In genomic region chr11:766106-766940, GRCh38 we compare ENCODE assay signal across 18 cellular contexts. TPM values are rescaled to one million over a fixed set of nuclear protein-coding genes. Genes with fewer than 3 reads are reported as not detected.
DNase-seq lines count a peak whose midpoint lies in the region; ATAC-seq lines count a peak whose summit lies in the region.
"Had no signal": no experiment of that assay in that cellular context is flagged by ENCODE, and none has a peak within 500 bp of the region (broad histone marks: within the 10 kb centered on the region; RNA-seq: fewer than 3 reads in every experiment).

No MANE protein-coding gene starts in this region.

- no peaks in the 10 kb centered on the region for H3K4me1 ChIP-seq in right cardiac atrium (ENCODE audit: control insufficient read depth, insufficient read depth, low read length)
- H3K4me1 ChIP-seq: Caco-2, thyroid gland had no signal

- H3K27me3 Mint-ChIP-seq in activated T-helper 17 cell treated with anti-CD3 and anti-CD28 coated beads, Interleukin-2, amount 50 U/mL, for 72 hours, result no peaks in the 10 kb centered on the region
- H3K27me3 Mint-ChIP-seq: dendritic cell treated with granulocyte-macrophage colony-stimulating factor and Interleukin-4, amounts not matched to agents 40 ng/mL and 50 ng/mL, for 4 days had no signal

- H3K27ac Mint-ChIP-seq in activated T-helper 17 cell treated with anti-CD3 and anti-CD28 coated beads, Interleukin-2, amount 50 U/mL, for 72 hours, result peak overlapping the region; percentile 43
- peak overlapping the region; percentile 29 for H3K27ac Mint-ChIP-seq in stimulated activated effector memory CD8-positive, alpha-beta T cell treated with anti-CD3 and anti-CD28 coated beads, Interleukin-12 subunit alpha, Interleukin-12 subunit beta, amount 100 ng/mL, for 72 hours
- H3K27ac Mint-ChIP-seq: dendritic cell treated with granulocyte-macrophage colony-stimulating factor and Interleukin-4, amounts not matched to agents 40 ng/mL and 50 ng/mL, for 4 days had no signal

- ATAC-seq in right cardiac atrium (peak in 1 of 2 donors; percentile 1), Right ventricle myocardium superior (ENCODE audit: poor library complexity) (no peak), GM18498 (IDR thresholded peaks at IDR 0.05; ENCODE audit: unreplicated experiment) (no peak)
- ATAC-seq in activated T-helper 17 cell treated with anti-CD3 and anti-CD28 coated beads, Interleukin-2, amount 50 U/mL, for 72 hours (replicated peaks), result peak; percentile 70
- peak; percentile 57 for ATAC-seq in stimulated activated effector memory CD8-positive, alpha-beta T cell treated with anti-CD3 and anti-CD28 coated beads, Interleukin-12 subunit alpha, Interleukin-12 subunit beta, amount 100 ng/mL, for 72 hours
- ATAC-seq: body of pancreas had no signal

- intact Hi-C loops in right cardiac atrium (cut with DNase I) (no loop called here), Right ventricle myocardium superior (cut with DNase I) (no loop called here)

- H3K27me3 ChIP-seq in right cardiac atrium (ENCODE audit: control insufficient read depth, insufficient read depth), result no peaks in the 10 kb centered on the region
- H3K27me3 ChIP-seq: body of pancreas, thyroid gland had no signal

- WGBS in right cardiac atrium, result 74% methylated on average over 11 of the region's 11 CpGs

- no peaks in the 10 kb centered on the region for H3K4me1 Mint-ChIP-seq in activated T-helper 17 cell treated with anti-CD3 and anti-CD28 coated beads, Interleukin-2, amount 50 U/mL, for 72 hours
- H3K4me1 Mint-ChIP-seq in stimulated activated effector memory CD8-positive, alpha-beta T cell treated with anti-CD3 and anti-CD28 coated beads, Interleukin-12 subunit alpha, Interleukin-12 subunit beta, amount 100 ng/mL, for 72 hours, result peaks cover 12% of the 10 kb centered on the region

- no peaks in the 10 kb centered on the region for H3K9me3 ChIP-seq in right cardiac atrium (ENCODE audit: control insufficient read depth, low read length)
- H3K9me3 ChIP-seq: body of pancreas, Caco-2, thyroid gland had no signal

- no peak overlapping the region for H3K27ac ChIP-seq in right cardiac atrium (ENCODE audit: low read length)
- H3K27ac ChIP-seq: body of pancreas, KMS-11, thyroid gland had no signal

- DNase-seq in right cardiac atrium (peak in 2 of 3 donors; percentile 42 to 60), Right ventricle myocardium superior (no peak), NCI-H82 treated with DMSO at 0.1 percent for 48 hours (lab: John Stamatoyannopoulos, UW; ENCODE audit: unreplicated experiment) (no peak)
- DNase-seq in stimulated activated effector memory CD8-positive, alpha-beta T cell treated with anti-CD3 and anti-CD28 coated beads, Interleukin-12 subunit alpha, Interleukin-12 subunit beta, amount 100 ng/mL, for 72 hours (ENCODE audit: low spot score in 2 of 2), result no peak
- DNase-seq: activated naive CD4-positive, alpha-beta T cell; body of pancreas; erythroblast; NCI-H1092; NCI-H2171; NCI-H774; small intestine; thyroid gland had no signal

- H3K9me3 Mint-ChIP-seq in activated T-helper 17 cell treated with anti-CD3 and anti-CD28 coated beads, Interleukin-2, amount 50 U/mL, for 72 hours, result no peaks in the 10 kb centered on the region
- no peaks in the 10 kb centered on the region for H3K9me3 Mint-ChIP-seq in stimulated activated effector memory CD8-positive, alpha-beta T cell treated with anti-CD3 and anti-CD28 coated beads, Interleukin-12 subunit alpha, Interleukin-12 subunit beta, amount 100 ng/mL, for 72 hours
- H3K9me3 Mint-ChIP-seq: dendritic cell treated with granulocyte-macrophage colony-stimulating factor and Interleukin-4, amounts not matched to agents 40 ng/mL and 50 ng/mL, for 4 days had no signal

- H3K4me3 Mint-ChIP-seq in activated T-helper 17 cell treated with anti-CD3 and anti-CD28 coated beads, Interleukin-2, amount 50 U/mL, for 72 hours, result no peak overlapping the region
- no peak overlapping the region for H3K4me3 Mint-ChIP-seq in stimulated activated effector memory CD8-positive, alpha-beta T cell treated with anti-CD3 and anti-CD28 coated beads, Interleukin-12 subunit alpha, Interleukin-12 subunit beta, amount 100 ng/mL, for 72 hours
- H3K4me3 Mint-ChIP-seq: dendritic cell treated with granulocyte-macrophage colony-stimulating factor and Interleukin-4, amounts not matched to agents 40 ng/mL and 50 ng/mL, for 4 days had no signal

- peaks cover 70% of the 10 kb centered on the region for H3K36me3 Mint-ChIP-seq in activated T-helper 17 cell treated with anti-CD3 and anti-CD28 coated beads, Interleukin-2, amount 50 U/mL, for 72 hours (ENCODE audit: low read depth)
- H3K36me3 Mint-ChIP-seq in stimulated activated effector memory CD8-positive, alpha-beta T cell treated with anti-CD3 and anti-CD28 coated beads, Interleukin-12 subunit alpha, Interleukin-12 subunit beta, amount 100 ng/mL, for 72 hours, result peaks cover 92% of the 10 kb centered on the region

- no peak overlapping the region for H3K4me3 ChIP-seq in right cardiac atrium (ENCODE audit: low read length)
- H3K4me3 ChIP-seq: body of pancreas, thyroid gland had no signal

RNA-seq across cellular contexts. Expression of gene GATD1, which starts 11.0 kb away (rescaled TPM):
- total RNA-seq in right cardiac atrium, result 10 to 100 TPM; 30.0 to 34.5 (median 30.8) TPM
- 26.7 TPM for polyA plus RNA-seq in right cardiac atrium
- 17.4 TPM for total RNA-seq in Right ventricle myocardium superior
- total RNA-seq in activated T-helper 17 cell treated with anti-CD3 and anti-CD28 coated beads, Interleukin-2, amount 50 U/mL, for 72 hours, result 10 to 100 TPM; 42.3 to 60.9 TPM

RNA-seq across cellular contexts. Expression of gene TALDO1, which starts 19.1 kb away (rescaled TPM):
- total RNA-seq in right cardiac atrium (10 to 100 TPM; 84.7 to 99.9 (median 94.9) TPM), Right ventricle myocardium superior (90.1 TPM)
- polyA plus RNA-seq in right cardiac atrium, result 82.3 TPM
- total RNA-seq in activated T-helper 17 cell treated with anti-CD3 and anti-CD28 coated beads, Interleukin-2, amount 50 U/mL, for 72 hours, result 100 to 1,000 TPM; 131 to 255 TPM

RNA-seq across cellular contexts. Expression of gene CEND1, which starts 23.6 kb away (rescaled TPM):
- total RNA-seq in right cardiac atrium (under 1 TPM in 3 of 4 donors, not detected in 1; 0.15 to 0.37 (median 0.28) TPM), Right ventricle myocardium superior (0.19 TPM)
- 0.59 TPM for polyA plus RNA-seq in right cardiac atrium
- total RNA-seq in activated T-helper 17 cell treated with anti-CD3 and anti-CD28 coated beads, Interleukin-2, amount 50 U/mL, for 72 hours, result 1 to 10 TPM; 1.2 to 3.9 TPM
- total RNA-seq: Caco-2, liver had no signal
- polyA plus RNA-seq: liver had no signal

RNA-seq across cellular contexts. Expression of gene SLC25A22, which starts 31.8 kb away (rescaled TPM):
- 1 to 10 TPM; 3.8 to 9.0 (median 6.5) TPM for total RNA-seq in right cardiac atrium
- 4.1 TPM for polyA plus RNA-seq in right cardiac atrium
- 3.4 TPM for total RNA-seq in Right ventricle myocardium superior
- total RNA-seq in activated T-helper 17 cell treated with anti-CD3 and anti-CD28 coated beads, Interleukin-2, amount 50 U/mL, for 72 hours, result 10 to 100 TPM; 27.9 to 62.2 TPM

RNA-seq across cellular contexts. Expression of gene PIDD1, which starts 38.7 kb away (rescaled TPM):
- total RNA-seq in right cardiac atrium (1 to 10 TPM; 5.6 to 9.6 (median 8.9) TPM), Right ventricle myocardium superior (7.3 TPM)
- 10.4 TPM for polyA plus RNA-seq in right cardiac atrium
- 10 to 100 TPM; 35.8 to 43.8 TPM for total RNA-seq in activated T-helper 17 cell treated with anti-CD3 and anti-CD28 coated beads, Interleukin-2, amount 50 U/mL, for 72 hours

Comparison
In these comparisons a context has a peak if more than half of its experiments do, and no peak if none do; other contexts are left out.
1. DNase-seq: peak in right cardiac atrium (2 of 3); none in Right ventricle myocardium superior (single experiment), stimulated activated effector memory CD8-positive, alpha-beta T cell treated with anti-CD3 and anti-CD28 coated beads, Interleukin-12 subunit alpha, Interleukin-12 subunit beta, amount 100 ng/mL, for 72 hours (0 of 2) and NCI-H82 treated with DMSO at 0.1 percent for 48 hours (single experiment).
2. ATAC-seq: peak in activated T-helper 17 cell treated with anti-CD3 and anti-CD28 coated beads, Interleukin-2, amount 50 U/mL, for 72 hours (single experiment) and stimulated activated effector memory CD8-positive, alpha-beta T cell treated with anti-CD3 and anti-CD28 coated beads, Interleukin-12 subunit alpha, Interleukin-12 subunit beta, amount 100 ng/mL, for 72 hours (single experiment); none in Right ventricle myocardium superior (single experiment) and GM18498 (single experiment).